Comparison of ENCODE assay signal across 27 cellular contexts in genomic region chr2:82260521-82260920, GRCh38.
"Had no signal": no experiment of that assay in that cellular context is flagged by ENCODE, and none has a peak within 500 bp of the region (broad histone marks: within the 10 kb centered on the region; RNA-seq: fewer than 3 reads in every experiment).

No MANE protein-coding gene starts in this region.

- H3K36me3 ChIP-seq: left lung, lower lobe of right lung, pancreas, right lobe of liver, tibial nerve, uterus had no signal

- H3K4me3 Mint-ChIP-seq: immature natural killer cell; mesothelial cell of epicardium; naive B cell; natural killer cell; nephron progenitor cell; stimulated activated memory B cell treated with anti-CD40 and anti-IgM and Interleukin-4, amounts not matched to agents 10 μg/mL and 1 μg/mL and 100 μg/mL, for 72 hours; stimulated activated naive CD8-positive, alpha-beta T cell treated with anti-CD3 and anti-CD28 coated beads, Interleukin-15, amount 100 ng/mL, for 72 hours; type B pancreatic cell had no signal

- H3K27me3 Mint-ChIP-seq: naive B cell; stimulated activated memory B cell treated with anti-CD40 and anti-IgM and Interleukin-4, amounts not matched to agents 10 μg/mL and 1 μg/mL and 100 μg/mL, for 72 hours; stimulated activated naive CD8-positive, alpha-beta T cell treated with anti-CD3 and anti-CD28 coated beads, Interleukin-15, amount 100 ng/mL, for 72 hours; type B pancreatic cell had no signal

- H3K4me1 ChIP-seq: left lung, lower lobe of right lung, pancreas, psoas muscle, right lobe of liver, tibial nerve, uterus had no signal

- H3K27ac ChIP-seq: left lung, lower lobe of right lung, pancreas, psoas muscle, right lobe of liver, tibial nerve, uterus had no signal

- H3K27me3 ChIP-seq: left lung, pancreas, right lobe of liver, tibial nerve, uterus had no signal

- H3K9me3 ChIP-seq: lower lobe of right lung, pancreas, psoas muscle, right lobe of liver, tibial nerve, uterus had no signal

- H3K4me1 Mint-ChIP-seq: immature natural killer cell; naive B cell; natural killer cell; nephron progenitor cell; stimulated activated memory B cell treated with anti-CD40 and anti-IgM and Interleukin-4, amounts not matched to agents 10 μg/mL and 1 μg/mL and 100 μg/mL, for 72 hours; stimulated activated naive CD8-positive, alpha-beta T cell treated with anti-CD3 and anti-CD28 coated beads, Interleukin-15, amount 100 ng/mL, for 72 hours had no signal

- H3K4me3 ChIP-seq: left lung, lower lobe of right lung, pancreas, psoas muscle, right lobe of liver, tibial nerve, uterus had no signal

- DNase-seq: hypothalamus; immature natural killer cell; kidney; left colon; left lung; lower lobe of right lung; mammary epithelial cell; mesenchymal stem cell; naive B cell; natural killer cell; nephron progenitor cell; psoas muscle; right lobe of liver; small intestine; stimulated activated CD4-positive, alpha-beta T cell treated with anti-CD3 and anti-CD28 coated beads, Interleukin-1b, Interleukin-23, amount 100 ng/mL, for 48 hours; stimulated activated CD4-positive, alpha-beta T cell treated with anti-CD3 and anti-CD28 coated beads, Interleukin-2, amount 100 ng/mL, for 48 hours; stimulated activated CD4-positive, alpha-beta T cell treated with anti-CD3 and anti-CD28 coated beads, Interleukin-4, amount 100 ng/mL, for 4 hours; stimulated activated CD8-positive, alpha-beta memory T cell treated with anti-CD3 and anti-CD28 coated beads, Interleukin-4, amount 100 ng/mL, for 48 hours; stimulated activated naive CD4-positive, alpha-beta T cell treated with Interleukin-2 at 50 U/mL for 16 hours; stimulated activated naive CD8-positive, alpha-beta T cell treated with anti-CD3 and anti-CD28 coated beads, Interleukin-15, amount 100 ng/mL, for 72 hours; substantia nigra; uterus had no signal

- H3K27ac Mint-ChIP-seq: immature natural killer cell; mesothelial cell of epicardium; naive B cell; natural killer cell; nephron progenitor cell; stimulated activated memory B cell treated with anti-CD40 and anti-IgM and Interleukin-4, amounts not matched to agents 10 μg/mL and 1 μg/mL and 100 μg/mL, for 72 hours; type B pancreatic cell had no signal

- H3K36me3 Mint-ChIP-seq: mesothelial cell of epicardium; naive B cell; stimulated activated memory B cell treated with anti-CD40 and anti-IgM and Interleukin-4, amounts not matched to agents 10 μg/mL and 1 μg/mL and 100 μg/mL, for 72 hours; type B pancreatic cell had no signal

- H3K9me3 Mint-ChIP-seq: nephron progenitor cell had no signal
